In the genomic region with DNA sequence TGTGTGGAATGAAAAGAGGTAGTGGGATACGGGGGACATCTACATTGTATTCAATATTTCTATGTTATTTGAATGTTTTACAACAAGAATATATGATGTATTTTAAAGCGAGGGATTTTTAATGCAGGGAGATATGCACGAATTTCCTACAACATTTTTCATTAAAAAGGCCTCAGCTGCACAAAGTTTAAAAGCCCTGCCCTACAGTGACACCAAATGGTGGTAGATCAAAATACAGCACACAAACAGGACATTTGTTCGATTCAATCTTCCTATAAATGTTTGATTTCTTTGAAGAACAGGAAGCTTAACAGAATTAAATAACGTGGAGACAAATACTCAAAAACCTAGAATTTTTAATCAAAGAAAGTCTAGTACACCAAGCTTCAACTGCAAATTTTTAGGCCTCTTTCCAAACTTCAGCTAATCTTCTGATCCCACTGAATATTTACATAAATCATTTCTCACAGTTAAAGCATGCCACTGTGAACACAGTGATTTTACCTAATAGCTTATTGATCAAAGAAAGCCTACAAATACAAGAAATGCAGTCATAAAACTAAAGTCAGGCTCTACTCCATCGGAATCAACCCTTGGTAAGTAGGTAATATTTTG, we compare ENCODE assay signal across 9 cellular contexts.
DNase-seq lines count a peak whose midpoint lies in the region; ATAC-seq and TF ChIP-seq lines count a peak whose summit lies in the region.
"Had no signal": no experiment of that assay in that cellular context is flagged by ENCODE, and none has a peak within 500 bp of the region (broad histone marks: within the 10 kb centered on the region; RNA-seq: fewer than 3 reads in every experiment).

No MANE protein-coding gene starts in this region.

- H3K4me1 Mint-ChIP-seq in stimulated activated naive CD8-positive, alpha-beta T cell treated with anti-CD3 and anti-CD28 coated beads, Interleukin-15, amount 100 ng/mL, for 72 hours: no peaks in the 10 kb centered on the region
- H3K4me1 Mint-ChIP-seq: activated naive CD8-positive, alpha-beta T cell treated with anti-CD3 and anti-CD28 coated beads, Interleukin-2, amount 10 ng/mL, durations not matched to agents 7 days and 5 days had no signal

- WGBS in right cardiac atrium: 45% methylated on average over 6 of the region's 6 CpGs
- 40 to 44% methylated on average over 6 of the region's 6 CpGs for WGBS in esophagus squamous epithelium, 2 donors

- H3K27ac Mint-ChIP-seq in stimulated activated naive CD8-positive, alpha-beta T cell treated with anti-CD3 and anti-CD28 coated beads, Interleukin-15, amount 100 ng/mL, for 72 hours: no peak overlapping the region
- H3K27ac Mint-ChIP-seq: activated naive CD8-positive, alpha-beta T cell treated with anti-CD3 and anti-CD28 coated beads, Interleukin-2, amount 10 ng/mL, durations not matched to agents 7 days and 5 days had no signal

- peak; percentile 58 for TF ChIP-seq CTCF in left ventricle myocardium inferior (IDR thresholded peaks at IDR 0.05; ENCODE audit: borderline replicate concordance)
- peak in 4 of 6 experiments; percentile 27 to 43 (median 36) for TF ChIP-seq CTCF in esophagus squamous epithelium (IDR thresholded peaks at IDR 0.05)

- intact Hi-C loops in left ventricle myocardium inferior (cut with micrococcal nuclease) (no loop called here), right cardiac atrium (cut with DNase I) (no loop called here), esophagus squamous epithelium (cut with DNase I) (no loop called here)

- H3K4me1 ChIP-seq in left ventricle myocardium inferior (no peaks in the 10 kb centered on the region), right cardiac atrium (ENCODE audit: control insufficient read depth, insufficient read depth, low read length) (no peaks in the 10 kb centered on the region), esophagus squamous epithelium (no peaks in the 10 kb centered on the region)

- no peaks in the 10 kb centered on the region for H3K27me3 ChIP-seq in left ventricle myocardium inferior (ENCODE audit: low read depth)
- H3K27me3 ChIP-seq in right cardiac atrium (ENCODE audit: control insufficient read depth, insufficient read depth): no peaks in the 10 kb centered on the region
- no peaks in the 10 kb centered on the region for H3K27me3 ChIP-seq in esophagus squamous epithelium

- H3K4me3 Mint-ChIP-seq in stimulated activated naive CD8-positive, alpha-beta T cell treated with anti-CD3 and anti-CD28 coated beads, Interleukin-15, amount 100 ng/mL, for 72 hours: no peak overlapping the region
- H3K4me3 Mint-ChIP-seq: activated naive CD8-positive, alpha-beta T cell treated with anti-CD3 and anti-CD28 coated beads, Interleukin-2, amount 10 ng/mL, durations not matched to agents 7 days and 5 days had no signal

- no peak for ATAC-seq in right cardiac atrium
- no peak for ATAC-seq in GM21528 (IDR thresholded peaks at IDR 0.05; ENCODE audit: low FRiP score, unreplicated experiment)
- ATAC-seq in GM18858 (IDR thresholded peaks at IDR 0.05; ENCODE audit: unreplicated experiment): no peak
- no peak for ATAC-seq in stimulated activated naive CD8-positive, alpha-beta T cell treated with anti-CD3 and anti-CD28 coated beads, Interleukin-15, amount 100 ng/mL, for 72 hours

- H3K4me3 ChIP-seq in left ventricle myocardium inferior (no peak overlapping the region), right cardiac atrium (ENCODE audit: low read length) (no peak overlapping the region), esophagus squamous epithelium (no peak overlapping the region)

- H3K27ac ChIP-seq in left ventricle myocardium inferior (replicated peaks) (no peak overlapping the region), right cardiac atrium (ENCODE audit: low read length) (no peak overlapping the region), esophagus squamous epithelium (no peak overlapping the region)

- H3K9me3 ChIP-seq in left ventricle myocardium inferior (replicated peaks): no peaks in the 10 kb centered on the region
- H3K9me3 ChIP-seq in right cardiac atrium (ENCODE audit: control insufficient read depth, low read length): no peaks in the 10 kb centered on the region
- no peaks in the 10 kb centered on the region for H3K9me3 ChIP-seq in esophagus squamous epithelium

- no peak for TF ChIP-seq POLR2A in esophagus squamous epithelium (IDR thresholded peaks at IDR 0.05)

- no peaks in the 10 kb centered on the region for H3K27me3 Mint-ChIP-seq in stimulated activated naive CD8-positive, alpha-beta T cell treated with anti-CD3 and anti-CD28 coated beads, Interleukin-15, amount 100 ng/mL, for 72 hours
- H3K27me3 Mint-ChIP-seq: activated naive CD8-positive, alpha-beta T cell treated with anti-CD3 and anti-CD28 coated beads, Interleukin-2, amount 10 ng/mL, durations not matched to agents 7 days and 5 days had no signal

- H3K9me3 Mint-ChIP-seq in stimulated activated naive CD8-positive, alpha-beta T cell treated with anti-CD3 and anti-CD28 coated beads, Interleukin-15, amount 100 ng/mL, for 72 hours: no peaks in the 10 kb centered on the region
- H3K9me3 Mint-ChIP-seq: activated naive CD8-positive, alpha-beta T cell treated with anti-CD3 and anti-CD28 coated beads, Interleukin-2, amount 10 ng/mL, durations not matched to agents 7 days and 5 days had no signal

- H3K36me3 ChIP-seq in left ventricle myocardium inferior (no peaks in the 10 kb centered on the region), esophagus squamous epithelium (no peaks in the 10 kb centered on the region)

- DNase-seq in left ventricle myocardium inferior (no peak), right cardiac atrium (no peak), NCI-H82 treated with DMSO at 0.1 percent for 48 hours (lab: John Stamatoyannopoulos, UW; ENCODE audit: unreplicated experiment) (peak; percentile 33), esophagus squamous epithelium (lab: John Stamatoyannopoulos, UW) (no peak), putamen (ENCODE audit: low spot score) (peak; percentile 15)
- no peak for DNase-seq in stimulated activated naive CD8-positive, alpha-beta T cell treated with anti-CD3 and anti-CD28 coated beads, Interleukin-15, amount 100 ng/mL, for 72 hours
- DNase-seq: activated naive CD8-positive, alpha-beta T cell treated with anti-CD3 and anti-CD28 coated beads, Interleukin-2, amount 10 ng/mL, durations not matched to agents 7 days and 5 days had no signal

Comparison
In these comparisons a context has a peak if more than half of its experiments do, and no peak if none do; other contexts are left out.
1. DNase-seq: peak in NCI-H82 treated with DMSO at 0.1 percent for 48 hours (single experiment) and putamen (single experiment); none in left ventricle myocardium inferior (single experiment), right cardiac atrium (0 of 3), esophagus squamous epithelium (single experiment) and stimulated activated naive CD8-positive, alpha-beta T cell treated with anti-CD3 and anti-CD28 coated beads, Interleukin-15, amount 100 ng/mL, for 72 hours (0 of 2).